Comparison of ENCODE assay signal across 15 cellular contexts in genomic region chr4:169025184-169025583, GRCh38.
"Had no signal": no experiment of that assay in that cellular context is flagged by ENCODE, and none has a peak within 500 bp of the region (broad histone marks: within the 10 kb centered on the region; RNA-seq: fewer than 3 reads in every experiment).

No MANE protein-coding gene starts in this region.

- ATAC-seq: activated CD8-positive, alpha-beta T cell treated with anti-CD3 and anti-CD28 coated beads, Interleukin-2, amount 10 ng/mL, durations not matched to agents 7 days and 5 days; activated naive CD8-positive, alpha-beta T cell treated with anti-CD3 and anti-CD28 coated beads, Interleukin-2, amount 50 U/mL, for 24 hours; natural killer cell treated with Interleukin-12 subunit alpha and Interleukin-12 subunit beta and Interleukin-15 and Interleukin-18, amount 100 ng/mL, for 72 hours; stimulated activated naive CD8-positive, alpha-beta T cell treated with anti-CD3 and anti-CD28 coated beads, Interleukin-15, Interleukin-2, amounts not matched to agents 100 U/mL and 50 U/mL, for 24 hours had no signal

- H3K9me3 Mint-ChIP-seq: activated naive CD8-positive, alpha-beta T cell treated with anti-CD3 and anti-CD28 coated beads, Interleukin-2, amount 50 U/mL, for 24 hours; memory B cell; natural killer cell treated with Interleukin-12 subunit alpha and Interleukin-12 subunit beta and Interleukin-15 and Interleukin-18, amount 100 ng/mL, for 72 hours had no signal

- H3K27ac Mint-ChIP-seq: activated CD8-positive, alpha-beta T cell treated with anti-CD3 and anti-CD28 coated beads, Interleukin-2, amount 10 ng/mL, durations not matched to agents 7 days and 5 days; activated naive CD8-positive, alpha-beta T cell treated with anti-CD3 and anti-CD28 coated beads, Interleukin-2, amount 50 U/mL, for 24 hours; memory B cell; natural killer cell treated with Interleukin-12 subunit alpha and Interleukin-12 subunit beta and Interleukin-15 and Interleukin-18, amount 100 ng/mL, for 72 hours; WTC11 had no signal

- H3K9me3 ChIP-seq: ascending aorta, esophagus squamous epithelium, sigmoid colon, suprapubic skin, upper lobe of left lung had no signal

- H3K4me1 ChIP-seq: ascending aorta, sigmoid colon, suprapubic skin had no signal

- H3K27me3 ChIP-seq: ascending aorta, dorsolateral prefrontal cortex, esophagus squamous epithelium, sigmoid colon, suprapubic skin, upper lobe of left lung had no signal

- H3K27ac ChIP-seq: ascending aorta, dorsolateral prefrontal cortex, esophagus squamous epithelium, sigmoid colon, suprapubic skin, upper lobe of left lung had no signal

- H3K4me3 Mint-ChIP-seq: activated CD8-positive, alpha-beta T cell treated with anti-CD3 and anti-CD28 coated beads, Interleukin-2, amount 10 ng/mL, durations not matched to agents 7 days and 5 days; activated naive CD8-positive, alpha-beta T cell treated with anti-CD3 and anti-CD28 coated beads, Interleukin-2, amount 50 U/mL, for 24 hours; memory B cell; natural killer cell treated with Interleukin-12 subunit alpha and Interleukin-12 subunit beta and Interleukin-15 and Interleukin-18, amount 100 ng/mL, for 72 hours; WTC11 had no signal

- DNase-seq: activated CD4-positive, alpha-beta T cell treated with anti-CD3 and anti-CD28 coated beads for 48 hours; activated CD8-positive, alpha-beta memory T cell treated with anti-CD3 and anti-CD28 coated beads, Interleukin-2, amount 50 U/mL, for 48 hours; activated CD8-positive, alpha-beta T cell treated with anti-CD3 and anti-CD28 coated beads, Interleukin-2, amount 10 ng/mL, durations not matched to agents 7 days and 5 days; activated naive CD4-positive, alpha-beta T cell; activated naive CD8-positive, alpha-beta T cell treated with anti-CD3 and anti-CD28 coated beads, Interleukin-2, amount 50 U/mL, for 24 hours; dorsolateral prefrontal cortex; esophagus squamous epithelium; sigmoid colon; stimulated activated naive CD8-positive, alpha-beta T cell treated with anti-CD3 and anti-CD28 coated beads, Interleukin-15, Interleukin-2, amounts not matched to agents 100 U/mL and 50 U/mL, for 24 hours; upper lobe of left lung had no signal

- H3K36me3 Mint-ChIP-seq: memory B cell; natural killer cell treated with Interleukin-12 subunit alpha and Interleukin-12 subunit beta and Interleukin-15 and Interleukin-18, amount 100 ng/mL, for 72 hours; WTC11 had no signal

- H3K4me3 ChIP-seq: ascending aorta, dorsolateral prefrontal cortex, esophagus squamous epithelium, sigmoid colon, suprapubic skin, upper lobe of left lung had no signal

- H3K36me3 ChIP-seq: ascending aorta, esophagus squamous epithelium, sigmoid colon, suprapubic skin, upper lobe of left lung had no signal

- H3K4me1 Mint-ChIP-seq: activated naive CD8-positive, alpha-beta T cell treated with anti-CD3 and anti-CD28 coated beads, Interleukin-2, amount 50 U/mL, for 24 hours had no signal
